31 cellular contexts compared by ENCODE assay signal in genomic region chr1:117116090-117116783, GRCh38.
"Had no signal": no experiment of that assay in that cellular context is flagged by ENCODE, and none has a peak within 500 bp of the region (broad histone marks: within the 10 kb centered on the region; RNA-seq: fewer than 3 reads in every experiment).

No MANE protein-coding gene starts in this region.

- FAIRE-seq: endometrium, endothelial cell of umbilical vein, frontal cortex had no signal

- H3K27me3 ChIP-seq: adrenal gland, breast epithelium, cardiac muscle cell, colonic mucosa, heart right ventricle had no signal

- H3K4me1 ChIP-seq: colonic mucosa had no signal

- DNase-seq: activated CD4-positive, alpha-beta memory T cell treated with anti-CD3 and anti-CD28 coated beads for 36 hours; activated CD4-positive, alpha-beta T cell treated with anti-CD3 and anti-CD28 coated beads for 36 hours; activated CD4-positive, alpha-beta T cell treated with anti-CD3 and anti-CD28 coated beads, Interleukin-2, amount 10 ng/mL, durations not matched to agents 24 days and 14 days; activated CD4-positive, CD25-positive, alpha-beta regulatory T cell; activated CD4-positive, CD25-positive, alpha-beta regulatory T cell treated with anti-CD3 and anti-CD28 coated beads, Interleukin-2, amount 50 U/mL, for 72 hours; activated CD8-positive, alpha-beta memory T cell treated with anti-CD3 and anti-CD28 coated beads, Interleukin-2, amount 10 ng/mL, durations not matched to agents 7 days and 5 days; activated CD8-positive, alpha-beta memory T cell treated with anti-CD3 and anti-CD28 coated beads, Interleukin-2, amount 50 U/mL, for 4 hours; activated CD8-positive, alpha-beta T cell treated with anti-CD3 and anti-CD28 coated beads, Interleukin-2, amount 10 ng/mL, durations not matched to agents 7 days and 5 days; activated effector memory CD4-positive, alpha-beta T cell treated with anti-CD3 and anti-CD28 coated beads, Interleukin-2, amount 50 U/mL, for 16 hours; activated naive CD4-positive, alpha-beta T cell treated with anti-CD3 and anti-CD28 coated beads for 36 hours; activated naive CD8-positive, alpha-beta T cell treated with anti-CD3 and anti-CD28 coated beads for 36 hours; activated naive CD8-positive, alpha-beta T cell treated with anti-CD3 and anti-CD28 coated beads, Interleukin-2, amount 50 U/mL, for 24 hours; activated T-cell treated with anti-CD3 and anti-CD28 coated beads, Interleukin-2, amount 50 U/mL, for 1 hour; activated T-cell treated with anti-CD3 and anti-CD28 coated beads, Interleukin-2, amount 50 U/mL, for 48 hours; adrenal gland; amygdala; aorta; central memory CD4-positive, alpha-beta T cell; cerebellar nuclear complex; colonic mucosa; effector CD8-positive, alpha-beta T cell; foreskin fibroblast; heart right ventricle; T1000; WERI-Rb-1 had no signal

- H3K9me3 ChIP-seq: adrenal gland, breast epithelium, colonic mucosa, heart right ventricle had no signal

- H3K36me3 ChIP-seq: adrenal gland, breast epithelium, cardiac muscle cell, colonic mucosa had no signal

- H3K27ac ChIP-seq: adrenal gland, breast epithelium, cardiac muscle cell, colonic mucosa, epithelial cell of prostate, heart right ventricle, WERI-Rb-1 had no signal

- H3K4me3 ChIP-seq: adrenal gland, breast epithelium, cardiac muscle cell, colonic mucosa, heart right ventricle had no signal

- ATAC-seq: activated CD4-positive, alpha-beta T cell treated with anti-CD3 and anti-CD28 coated beads for 36 hours; activated CD8-positive, alpha-beta memory T cell treated with anti-CD3 and anti-CD28 coated beads, Interleukin-2, amount 10 ng/mL, durations not matched to agents 7 days and 5 days; activated CD8-positive, alpha-beta T cell treated with anti-CD3 and anti-CD28 coated beads, Interleukin-2, amount 10 ng/mL, durations not matched to agents 7 days and 5 days; activated naive CD8-positive, alpha-beta T cell treated with anti-CD3 and anti-CD28 coated beads, Interleukin-2, amount 50 U/mL, for 24 hours; heart right ventricle had no signal
